ENCODE assay signal across 32 cellular contexts in genomic region chr16:86143666-86144065, GRCh38.
"Had no signal": no experiment of that assay in that cellular context is flagged by ENCODE, and none has a peak within 500 bp of the region (broad histone marks: within the 10 kb centered on the region; RNA-seq: fewer than 3 reads in every experiment).

No MANE protein-coding gene starts in this region.

- H3K27me3 ChIP-seq: ascending aorta, breast epithelium, cardiac muscle cell, colonic mucosa, esophagus squamous epithelium, gastroesophageal sphincter had no signal

- H3K4me1 Mint-ChIP-seq: activated B cell treated with CpG ODN at 0.5 μM for 24 hours; activated CD4-positive, alpha-beta memory T cell treated with anti-CD3 and anti-CD28 coated beads, Interleukin-2, amount 10 ng/mL, durations not matched to agents 7 days and 5 days; activated CD4-positive, alpha-beta T cell treated with anti-CD3 and anti-CD28 coated beads, Interleukin-2, amount 10 ng/mL, durations not matched to agents 7 days and 5 days; activated naive CD4-positive, alpha-beta T cell treated with anti-CD3 and anti-CD28 coated beads, Interleukin-2, amount 10 ng/mL, durations not matched to agents 7 days and 5 days; brain; T-helper 17 cell had no signal

- H3K4me1 ChIP-seq: ascending aorta, breast epithelium, colonic mucosa, esophagus squamous epithelium, gastroesophageal sphincter, heart right ventricle had no signal

- H3K9me3 Mint-ChIP-seq: activated CD4-positive, alpha-beta memory T cell treated with anti-CD3 and anti-CD28 coated beads, Interleukin-2, amount 10 ng/mL, durations not matched to agents 7 days and 5 days; activated CD4-positive, alpha-beta T cell treated with anti-CD3 and anti-CD28 coated beads, Interleukin-2, amount 10 ng/mL, durations not matched to agents 7 days and 5 days; activated naive CD4-positive, alpha-beta T cell treated with anti-CD3 and anti-CD28 coated beads, Interleukin-2, amount 10 ng/mL, durations not matched to agents 7 days and 5 days; activated T-helper 1 cell treated with anti-CD3 and anti-CD28 coated beads, Interleukin-12 subunit alpha, Interleukin-12 subunit beta, Interleukin-2, Interleukin-4 antibody, amounts not matched to agents 30 ng/mL and 10 ng/mL and 1 ng/mL, durations not matched to agents 14 hours and 24 hours and 36 hours; activated T-helper 2 cell treated with anti-CD3 and anti-CD28 coated beads, Interferon-gamma antibody, Interleukin-2, Interleukin-4, amounts not matched to agents 10 μg/mL and 5 μg/mL and 100 μg/mL, durations not matched to agents 14 hours and 24 hours and 36 hours; T-helper 2 cell treated with Interferon-gamma antibody and Interleukin-4, amounts not matched to agents 5 μg/mL and 100 μg/mL, for 36 hours had no signal

- DNase-seq: activated B cell treated with CpG ODN at 0.5 μM for 24 hours; activated CD4-positive, alpha-beta memory T cell treated with anti-CD3 and anti-CD28 coated beads, Interleukin-2, amount 10 ng/mL, durations not matched to agents 7 days and 5 days; activated CD4-positive, alpha-beta T cell treated with anti-CD3 and anti-CD28 coated beads, Interleukin-2, amount 10 ng/mL, durations not matched to agents 7 days and 5 days; activated CD4-positive, alpha-beta T cell treated with anti-CD3 and anti-CD28 coated beads, Interleukin-2, amount 50 U/mL, for 4 hours; activated effector memory CD4-positive, alpha-beta T cell treated with anti-CD3 and anti-CD28 coated beads, Interleukin-2, amount 50 U/mL, for 16 hours; activated naive CD4-positive, alpha-beta T cell treated with anti-CD3 and anti-CD28 coated beads, Interleukin-2, amount 10 ng/mL, durations not matched to agents 7 days and 5 days; activated T-cell treated with anti-CD3 and anti-CD28 coated beads, Interleukin-2, amount 50 U/mL, for 1 hour; activated T-cell treated with anti-CD3 and anti-CD28 coated beads, Interleukin-2, amount 50 U/mL, for 48 hours; central memory CD4-positive, alpha-beta T cell; cerebellar nuclear complex; colonic mucosa; effector CD8-positive, alpha-beta T cell; esophagus squamous epithelium; foreskin melanocyte; heart right ventricle; T-helper 1 cell; T-helper 17 cell; T1000; WERI-Rb-1 had no signal

- H3K27ac ChIP-seq: ascending aorta, breast epithelium, cardiac muscle cell, colonic mucosa, epithelial cell of prostate, esophagus squamous epithelium, gastroesophageal sphincter, heart right ventricle, WERI-Rb-1 had no signal

- ATAC-seq: activated CD4-positive, CD25-positive, alpha-beta regulatory T cell treated with anti-CD3 and anti-CD28 coated beads, Interleukin-2, amount 50 U/mL, for 24 hours; gastroesophageal sphincter; T-helper 17 cell had no signal

- H3K4me3 Mint-ChIP-seq: activated B cell treated with CpG ODN at 0.5 μM for 24 hours; activated CD4-positive, alpha-beta memory T cell treated with anti-CD3 and anti-CD28 coated beads, Interleukin-2, amount 10 ng/mL, durations not matched to agents 7 days and 5 days; activated CD4-positive, alpha-beta T cell treated with anti-CD3 and anti-CD28 coated beads, Interleukin-2, amount 10 ng/mL, durations not matched to agents 7 days and 5 days; activated naive CD4-positive, alpha-beta T cell treated with anti-CD3 and anti-CD28 coated beads, Interleukin-2, amount 10 ng/mL, durations not matched to agents 7 days and 5 days; activated naive CD8-positive, alpha-beta T cell; activated T-helper 1 cell treated with anti-CD3 and anti-CD28 coated beads, Interleukin-12 subunit alpha, Interleukin-12 subunit beta, Interleukin-2, Interleukin-4 antibody, amounts not matched to agents 30 ng/mL and 10 ng/mL and 1 ng/mL, durations not matched to agents 14 hours and 24 hours and 36 hours; brain; T-helper 17 cell; T-helper 2 cell treated with Interferon-gamma antibody and Interleukin-4, amounts not matched to agents 5 μg/mL and 100 μg/mL, for 36 hours had no signal

- H3K36me3 Mint-ChIP-seq: activated naive CD4-positive, alpha-beta T cell treated with anti-CD3 and anti-CD28 coated beads, Interleukin-2, amount 10 ng/mL, durations not matched to agents 7 days and 5 days; activated naive CD8-positive, alpha-beta T cell; brain had no signal

- H3K27ac Mint-ChIP-seq: activated B cell treated with CpG ODN at 0.5 μM for 24 hours; activated CD4-positive, alpha-beta memory T cell treated with anti-CD3 and anti-CD28 coated beads, Interleukin-2, amount 10 ng/mL, durations not matched to agents 7 days and 5 days; activated CD4-positive, alpha-beta T cell treated with anti-CD3 and anti-CD28 coated beads, Interleukin-2, amount 10 ng/mL, durations not matched to agents 7 days and 5 days; activated naive CD4-positive, alpha-beta T cell treated with anti-CD3 and anti-CD28 coated beads, Interleukin-2, amount 10 ng/mL, durations not matched to agents 7 days and 5 days; activated naive CD8-positive, alpha-beta T cell; activated T-helper 1 cell treated with anti-CD3 and anti-CD28 coated beads, Interleukin-12 subunit alpha, Interleukin-12 subunit beta, Interleukin-2, Interleukin-4 antibody, amounts not matched to agents 30 ng/mL and 10 ng/mL and 1 ng/mL, durations not matched to agents 14 hours and 24 hours and 36 hours; activated T-helper 2 cell treated with anti-CD3 and anti-CD28 coated beads, Interferon-gamma antibody, Interleukin-2, Interleukin-4, amounts not matched to agents 10 μg/mL and 5 μg/mL and 100 μg/mL, durations not matched to agents 14 hours and 24 hours and 36 hours; brain; T-helper 17 cell; T-helper 2 cell treated with Interferon-gamma antibody and Interleukin-4, amounts not matched to agents 5 μg/mL and 100 μg/mL, for 36 hours had no signal

- FAIRE-seq: endometrium, endothelial cell of umbilical vein had no signal

- H3K36me3 ChIP-seq: ascending aorta, breast epithelium, cardiac muscle cell, colonic mucosa, esophagus squamous epithelium, gastroesophageal sphincter, heart right ventricle, WERI-Rb-1 had no signal

- H3K4me3 ChIP-seq: ascending aorta, breast epithelium, cardiac muscle cell, colonic mucosa, esophagus squamous epithelium, gastroesophageal sphincter, heart right ventricle had no signal

- H3K9me3 ChIP-seq: ascending aorta, breast epithelium, colonic mucosa, esophagus squamous epithelium had no signal
